3 cellular contexts compared by ENCODE assay signal in the genomic region with DNA sequence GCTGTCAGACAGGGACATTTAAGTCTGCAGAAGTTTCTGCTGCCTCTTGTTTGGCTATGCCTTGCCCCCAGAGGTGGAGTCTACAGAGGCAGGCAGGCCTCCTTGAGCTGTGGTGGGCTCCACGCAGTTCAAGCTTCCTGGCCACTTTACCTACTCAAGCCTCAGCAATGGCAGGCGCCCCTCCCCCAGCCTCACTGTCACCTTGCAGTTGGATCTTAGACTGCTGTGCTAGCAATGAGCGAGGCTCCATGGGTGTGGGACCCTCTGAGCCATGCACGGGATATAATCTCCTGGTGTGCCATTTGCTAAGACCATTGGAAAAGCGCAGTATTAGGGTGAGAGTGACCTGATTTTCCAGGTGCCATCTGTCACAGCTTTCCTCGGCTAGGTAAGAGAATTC.
DNase-seq lines count a peak whose midpoint lies in the region; FAIRE-seq and TF ChIP-seq lines count a peak whose summit lies in the region.
"Not testable (repeated sequence)": the region's sequence is repeated elsewhere in the genome, so short reads cannot be mapped to it uniquely, and the experiment has no call there.

No MANE protein-coding gene starts in this region.

- not testable (repeated sequence) for TF ChIP-seq POLR2A in spleen (IDR thresholded peaks at IDR 0.05)

- not testable (repeated sequence) for H3K4me1 ChIP-seq in kidney (ENCODE audit: control insufficient read depth in 1 of 2, insufficient read depth in 1 of 2, low read depth in 1 of 2, low read length in 2 of 2); spleen

- H3K36me3 ChIP-seq in kidney (ENCODE audit: control insufficient read depth in 1 of 2, insufficient read depth in 2 of 2, low read length in 2 of 2); spleen: not testable (repeated sequence)

- not testable (repeated sequence) for H3K27me3 ChIP-seq in spleen (replicated peaks in 1 of 7)

- not testable (repeated sequence) for H3K9me3 ChIP-seq in kidney (ENCODE audit: control insufficient read depth in 1 of 2, low read length in 2 of 2)
- peaks cover 0 to 26% (median 9%) of the 10 kb centered on the region in 8 donors for H3K9me3 ChIP-seq in spleen

- WGBS in spleen, 5 donors, result 64 to 79% (median 72%) methylated on average over 3 to 6 of the region's 6 CpGs

- not testable (repeated sequence) for H3K9ac ChIP-seq in kidney (ENCODE audit: low read length in 2 of 2)

- not testable (repeated sequence) for H3K4me3 ChIP-seq in kidney (ENCODE audit: low read length in 2 of 2); spleen

- intact Hi-C loops in kidney (cut with DNase I); posterior vena cava (cut with DNase I); spleen (cut with DNase I; ENCODE audit: low total_unique reads): not testable (repeated sequence)

- FAIRE-seq in kidney (lab: Jason Lieb, UNC), result not testable (repeated sequence)

- not testable (repeated sequence) for TF ChIP-seq CTCF in kidney (IDR thresholded peaks at IDR 0.05; ENCODE audit: borderline replicate concordance, extremely low read depth, insufficient read depth); spleen (IDR thresholded peaks at IDR 0.05 in 8 of 11, conservative IDR thresholded peaks at IDR 0.05 in 3 of 11)

- DNase-seq in kidney (peak; percentile 28), posterior vena cava (ENCODE audit: low spot score) (peak; percentile 71), spleen (peak; percentile 55)

- H3K27ac ChIP-seq in kidney (ENCODE audit: low read depth in 2 of 2, low read length in 2 of 2); spleen: not testable (repeated sequence)
